8 cellular contexts compared by ENCODE assay signal in the genomic region with DNA sequence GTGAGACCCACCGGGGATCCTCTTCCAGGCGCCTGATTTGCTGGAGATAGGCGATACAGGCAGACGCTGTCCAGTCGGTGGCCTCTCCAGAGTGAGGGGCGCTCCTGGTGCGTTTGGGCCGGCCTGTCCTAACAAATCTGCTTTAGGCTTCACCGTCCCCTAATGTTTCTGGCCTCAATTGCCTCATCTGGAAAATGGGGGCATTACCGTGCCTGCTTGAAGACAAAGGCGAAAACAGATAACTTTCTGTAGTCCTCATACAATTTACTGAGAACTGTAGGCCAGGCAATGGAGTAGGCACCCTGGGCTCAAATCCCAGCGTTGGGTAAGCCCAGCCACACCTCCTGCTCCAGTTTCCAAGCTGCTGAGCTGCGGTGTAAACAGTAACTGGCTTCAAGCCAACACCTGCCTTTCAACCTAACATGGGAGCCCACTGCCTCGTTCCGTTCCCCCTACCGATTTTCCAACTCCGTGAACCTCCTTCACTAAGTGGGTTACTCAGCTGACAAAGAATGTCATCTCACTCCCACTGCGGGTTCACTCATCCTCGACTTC. TPM values are rescaled to one million over a fixed set of nuclear protein-coding genes. Genes with fewer than 3 reads are reported as not detected.
DNase-seq lines count a peak whose midpoint lies in the region; ATAC-seq lines count a peak whose summit lies in the region.

No MANE protein-coding gene starts in this region.

- H3K36me3 ChIP-seq in iPS-20b (ENCODE audit: insufficient read depth, low read depth, low read length) = no peaks in the 10 kb centered on the region

- H3K27ac ChIP-seq in iPS-20b (ENCODE audit: low read length) = no peak overlapping the region

- no peaks in the 10 kb centered on the region for H3K27me3 ChIP-seq in iPS-20b (ENCODE audit: insufficient read depth, low read length)

- no peak for ATAC-seq in stimulated activated naive CD8-positive, alpha-beta T cell treated with anti-CD3 and anti-CD28 coated beads, Interleukin-15, Interleukin-2, amounts not matched to agents 100 U/mL and 50 U/mL, for 24 hours
- ATAC-seq in stimulated activated memory B cell treated with anti-CD40 and anti-IgM and Interleukin-4, amounts not matched to agents 10 μg/mL and 1 μg/mL and 100 μg/mL, for 72 hours = no peak

- DNase-seq in stimulated activated naive CD8-positive, alpha-beta T cell treated with anti-CD3 and anti-CD28 coated beads, Interleukin-15, Interleukin-2, amounts not matched to agents 100 U/mL and 50 U/mL, for 24 hours = no peak
- DNase-seq in activated T-helper 2 cell treated with anti-CD3 and anti-CD28 coated beads, Interferon-gamma antibody, Interleukin-2, Interleukin-4, amounts not matched to agents 10 μg/mL and 5 μg/mL and 100 μg/mL, durations not matched to agents 14 hours and 24 hours and 36 hours (ENCODE audit: low spot score) = no peak
- DNase-seq in T1000 (lab: John Stamatoyannopoulos, UW) (no peak), NOMO-1 treated with dmso at 0.1 percent for 144 hours (lab: John Stamatoyannopoulos, UW; ENCODE audit: unreplicated experiment) (no peak)
- DNase-seq in activated CD8-positive, alpha-beta memory T cell treated with anti-CD3 and anti-CD28 coated beads, Interleukin-2, amount 50 U/mL, for 48 hours = no peak

- intact Hi-C loops in activated T-helper 2 cell treated with anti-CD3 and anti-CD28 coated beads, Interferon-gamma antibody, Interleukin-2, Interleukin-4, amounts not matched to agents 10 μg/mL and 5 μg/mL and 100 μg/mL, durations not matched to agents 14 hours and 24 hours and 36 hours (cut with micrococcal nuclease) = loop anchor here (5.0 to 10.0 kb wide), 4 partner anchors 81 to 668 kb away; a partner anchor contains a TSS

- no peaks in the 10 kb centered on the region for H3K4me1 ChIP-seq in iPS-20b (ENCODE audit: insufficient read depth, low read length)

- peak overlapping the region; percentile 72 for H3K4me3 Mint-ChIP-seq in stimulated activated naive CD8-positive, alpha-beta T cell treated with anti-CD3 and anti-CD28 coated beads, Interleukin-15, Interleukin-2, amounts not matched to agents 100 ng/mL and 50 ng/mL, for 24 hours
- H3K4me3 Mint-ChIP-seq in activated T-helper 2 cell treated with anti-CD3 and anti-CD28 coated beads, Interferon-gamma antibody, Interleukin-2, Interleukin-4, amounts not matched to agents 10 μg/mL and 5 μg/mL and 100 μg/mL, durations not matched to agents 14 hours and 24 hours and 36 hours (ENCODE audit: low read depth) = peak overlapping the region; percentile 63
- peak overlapping the region; percentile 77 for H3K4me3 Mint-ChIP-seq in stimulated activated memory B cell treated with anti-CD40 and anti-IgM and Interleukin-4, amounts not matched to agents 10 μg/mL and 1 μg/mL and 100 μg/mL, for 72 hours

- H3K27me3 Mint-ChIP-seq in stimulated activated naive CD8-positive, alpha-beta T cell treated with anti-CD3 and anti-CD28 coated beads, Interleukin-15, Interleukin-2, amounts not matched to agents 100 ng/mL and 50 ng/mL, for 24 hours = no peaks in the 10 kb centered on the region
- H3K27me3 Mint-ChIP-seq in activated T-helper 2 cell treated with anti-CD3 and anti-CD28 coated beads, Interferon-gamma antibody, Interleukin-2, Interleukin-4, amounts not matched to agents 10 μg/mL and 5 μg/mL and 100 μg/mL, durations not matched to agents 14 hours and 24 hours and 36 hours (ENCODE audit: low read depth) = no peaks in the 10 kb centered on the region
- no peaks in the 10 kb centered on the region for H3K27me3 Mint-ChIP-seq in stimulated activated memory B cell treated with anti-CD40 and anti-IgM and Interleukin-4, amounts not matched to agents 10 μg/mL and 1 μg/mL and 100 μg/mL, for 72 hours

- H3K9me3 ChIP-seq in iPS-20b (ENCODE audit: insufficient read depth, low read depth, low read length) = no peaks in the 10 kb centered on the region

- H3K4me1 Mint-ChIP-seq in stimulated activated naive CD8-positive, alpha-beta T cell treated with anti-CD3 and anti-CD28 coated beads, Interleukin-15, Interleukin-2, amounts not matched to agents 100 ng/mL and 50 ng/mL, for 24 hours (ENCODE audit: low read depth) = peaks cover 38% of the 10 kb centered on the region
- peaks cover 31% of the 10 kb centered on the region for H3K4me1 Mint-ChIP-seq in activated T-helper 2 cell treated with anti-CD3 and anti-CD28 coated beads, Interferon-gamma antibody, Interleukin-2, Interleukin-4, amounts not matched to agents 10 μg/mL and 5 μg/mL and 100 μg/mL, durations not matched to agents 14 hours and 24 hours and 36 hours (ENCODE audit: low read depth)
- H3K4me1 Mint-ChIP-seq in stimulated activated memory B cell treated with anti-CD40 and anti-IgM and Interleukin-4, amounts not matched to agents 10 μg/mL and 1 μg/mL and 100 μg/mL, for 72 hours = peaks cover 33% of the 10 kb centered on the region

- H3K27ac Mint-ChIP-seq in stimulated activated naive CD8-positive, alpha-beta T cell treated with anti-CD3 and anti-CD28 coated beads, Interleukin-15, Interleukin-2, amounts not matched to agents 100 ng/mL and 50 ng/mL, for 24 hours = peak overlapping the region; percentile 76
- H3K27ac Mint-ChIP-seq in activated T-helper 2 cell treated with anti-CD3 and anti-CD28 coated beads, Interferon-gamma antibody, Interleukin-2, Interleukin-4, amounts not matched to agents 10 μg/mL and 5 μg/mL and 100 μg/mL, durations not matched to agents 14 hours and 24 hours and 36 hours = peak overlapping the region; percentile 50
- H3K27ac Mint-ChIP-seq in stimulated activated memory B cell treated with anti-CD40 and anti-IgM and Interleukin-4, amounts not matched to agents 10 μg/mL and 1 μg/mL and 100 μg/mL, for 72 hours = peak overlapping the region; percentile 75

- peak overlapping the region; percentile 66; the same call in 1 of the 2 replicates for H3K9ac ChIP-seq in iPS-20b (ENCODE audit: low read depth, low read length)

- H3K36me3 Mint-ChIP-seq in stimulated activated naive CD8-positive, alpha-beta T cell treated with anti-CD3 and anti-CD28 coated beads, Interleukin-15, Interleukin-2, amounts not matched to agents 100 ng/mL and 50 ng/mL, for 24 hours (ENCODE audit: low read depth) = no peaks in the 10 kb centered on the region
- peaks cover 6% of the 10 kb centered on the region for H3K36me3 Mint-ChIP-seq in activated T-helper 2 cell treated with anti-CD3 and anti-CD28 coated beads, Interferon-gamma antibody, Interleukin-2, Interleukin-4, amounts not matched to agents 10 μg/mL and 5 μg/mL and 100 μg/mL, durations not matched to agents 14 hours and 24 hours and 36 hours (ENCODE audit: low read depth)
- H3K36me3 Mint-ChIP-seq in stimulated activated memory B cell treated with anti-CD40 and anti-IgM and Interleukin-4, amounts not matched to agents 10 μg/mL and 1 μg/mL and 100 μg/mL, for 72 hours = peaks cover 5% of the 10 kb centered on the region

- H3K4me3 ChIP-seq in iPS-20b (ENCODE audit: low read length) = peak overlapping the region; percentile 59

- no peaks in the 10 kb centered on the region for H3K9me3 Mint-ChIP-seq in stimulated activated naive CD8-positive, alpha-beta T cell treated with anti-CD3 and anti-CD28 coated beads, Interleukin-15, Interleukin-2, amounts not matched to agents 100 ng/mL and 50 ng/mL, for 24 hours
- no peaks in the 10 kb centered on the region for H3K9me3 Mint-ChIP-seq in activated T-helper 2 cell treated with anti-CD3 and anti-CD28 coated beads, Interferon-gamma antibody, Interleukin-2, Interleukin-4, amounts not matched to agents 10 μg/mL and 5 μg/mL and 100 μg/mL, durations not matched to agents 14 hours and 24 hours and 36 hours
- H3K9me3 Mint-ChIP-seq in stimulated activated memory B cell treated with anti-CD40 and anti-IgM and Interleukin-4, amounts not matched to agents 10 μg/mL and 1 μg/mL and 100 μg/mL, for 72 hours = no peaks in the 10 kb centered on the region

RNA-seq across cellular contexts. Expression of a gene that starts 0.6 kb away (rescaled TPM):
- total RNA-seq in activated T-helper 2 cell treated with anti-CD3 and anti-CD28 coated beads, Interferon-gamma antibody, Interleukin-2, Interleukin-4, amounts not matched to agents 10 μg/mL and 5 μg/mL and 100 μg/mL, durations not matched to agents 14 hours and 24 hours and 36 hours = 9.2 and 9.3 TPM in 2 replicates

RNA-seq across cellular contexts. Expression of a gene that starts 53.9 kb away (rescaled TPM):
- 25.0 and 26.8 TPM in 2 replicates for total RNA-seq in activated T-helper 2 cell treated with anti-CD3 and anti-CD28 coated beads, Interferon-gamma antibody, Interleukin-2, Interleukin-4, amounts not matched to agents 10 μg/mL and 5 μg/mL and 100 μg/mL, durations not matched to agents 14 hours and 24 hours and 36 hours
